ENCODE assay signal across 17 cellular contexts in the genomic region with DNA sequence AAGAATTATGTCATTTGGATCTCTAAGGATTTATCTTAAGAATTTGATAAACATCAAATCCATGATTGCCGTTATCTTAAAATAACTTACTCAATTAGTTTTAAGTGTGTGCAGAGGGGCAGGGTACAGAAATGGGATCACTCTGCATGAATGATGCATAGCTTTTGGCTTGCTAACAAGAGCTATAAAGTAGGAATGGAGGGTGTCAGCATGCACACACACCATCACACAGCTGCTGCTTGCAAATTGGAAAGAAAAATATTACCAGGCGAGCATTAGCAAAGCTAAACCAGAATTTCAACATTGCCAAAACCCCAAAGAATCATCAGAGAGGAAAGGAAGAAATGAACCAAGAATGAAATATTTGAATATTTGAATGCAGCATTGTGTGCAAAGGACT.
DNase-seq lines count a peak whose midpoint lies in the region; ATAC-seq and TF ChIP-seq lines count a peak whose summit lies in the region.
"Had no signal": no experiment of that assay in that cellular context is flagged by ENCODE, and none has a peak within 500 bp of the region (broad histone marks: within the 10 kb centered on the region; RNA-seq: fewer than 3 reads in every experiment).

No MANE protein-coding gene starts in this region.

- no peak for TF ChIP-seq CTCF in heart right ventricle (IDR thresholded peaks at IDR 0.05)

- H3K27me3 ChIP-seq in heart right ventricle, result no peaks in the 10 kb centered on the region
- H3K27me3 ChIP-seq: BLaER1, SJSA1 had no signal

- H3K36me3 ChIP-seq in heart right ventricle, result no peaks in the 10 kb centered on the region
- H3K36me3 ChIP-seq: BLaER1, SJSA1 had no signal

- ATAC-seq in GM21717 (IDR thresholded peaks at IDR 0.05; ENCODE audit: unreplicated experiment), result no peak
- no peak for ATAC-seq in heart right ventricle
- ATAC-seq: HCT116 had no signal

- H3K4me3 ChIP-seq in heart right ventricle, result no peak overlapping the region
- H3K4me3 ChIP-seq: BLaER1, SJSA1 had no signal

- H3K27ac ChIP-seq in heart right ventricle, result no peak overlapping the region
- H3K27ac ChIP-seq: BLaER1, SJSA1 had no signal

- H3K9me3 ChIP-seq in heart right ventricle, result peaks cover 0 to 2% (median 0%) of the 10 kb centered on the region in 11 donors
- H3K9me3 ChIP-seq: BLaER1, SJSA1 had no signal

- WGBS in heart right ventricle, 2 donors, result 64 to 79% methylated on average over 2 of the region's 2 CpGs

- intact Hi-C loops in heart right ventricle (cut with DNase I), result loop anchor here in 1 of 10 donors (10.0 kb wide), 1 partner anchor 688 kb away; no protein-coding TSS in a partner anchor

- peak; percentile 40 for DNase-seq in Ammon's horn (ENCODE audit: low spot score)
- peak; percentile 33 for DNase-seq in NCI-H1694 (lab: John Stamatoyannopoulos, UW)
- DNase-seq in epidermal melanocyte (ENCODE audit: insufficient read length, low spot score), result peak; percentile 17
- peak; percentile 50 for DNase-seq in left kidney (ENCODE audit: low read depth, low spot score)
- DNase-seq in hypothalamus (lab: John Stamatoyannopoulos, UW), result no peak
- DNase-seq in T-helper 9 cell, result no peak
- DNase-seq in heart right ventricle, result no peak
- DNase-seq: CD4-positive, alpha-beta memory T cell; GOT3; NCI-H1105 treated with DMSO at 0.1 percent for 48 hours; NCI-H187 treated with DMSO at 0.1 percent for 48 hours; NCI-H345; NCI-H524 treated with DMSO at 0.1 percent for 48 hours had no signal

- no peaks in the 10 kb centered on the region for H3K4me1 ChIP-seq in heart right ventricle
- H3K4me1 ChIP-seq: SJSA1 had no signal

Comparison
In these comparisons a context has a peak if more than half of its experiments do, and no peak if none do; other contexts are left out.
1. DNase-seq: peak in Ammon's horn (single experiment), NCI-H1694 (single experiment), epidermal melanocyte (single experiment) and left kidney (single experiment); none in hypothalamus (0 of 51), T-helper 9 cell (single experiment) and heart right ventricle (0 of 2).